ENCODE assay signal across 11 cellular contexts in the genomic region with DNA sequence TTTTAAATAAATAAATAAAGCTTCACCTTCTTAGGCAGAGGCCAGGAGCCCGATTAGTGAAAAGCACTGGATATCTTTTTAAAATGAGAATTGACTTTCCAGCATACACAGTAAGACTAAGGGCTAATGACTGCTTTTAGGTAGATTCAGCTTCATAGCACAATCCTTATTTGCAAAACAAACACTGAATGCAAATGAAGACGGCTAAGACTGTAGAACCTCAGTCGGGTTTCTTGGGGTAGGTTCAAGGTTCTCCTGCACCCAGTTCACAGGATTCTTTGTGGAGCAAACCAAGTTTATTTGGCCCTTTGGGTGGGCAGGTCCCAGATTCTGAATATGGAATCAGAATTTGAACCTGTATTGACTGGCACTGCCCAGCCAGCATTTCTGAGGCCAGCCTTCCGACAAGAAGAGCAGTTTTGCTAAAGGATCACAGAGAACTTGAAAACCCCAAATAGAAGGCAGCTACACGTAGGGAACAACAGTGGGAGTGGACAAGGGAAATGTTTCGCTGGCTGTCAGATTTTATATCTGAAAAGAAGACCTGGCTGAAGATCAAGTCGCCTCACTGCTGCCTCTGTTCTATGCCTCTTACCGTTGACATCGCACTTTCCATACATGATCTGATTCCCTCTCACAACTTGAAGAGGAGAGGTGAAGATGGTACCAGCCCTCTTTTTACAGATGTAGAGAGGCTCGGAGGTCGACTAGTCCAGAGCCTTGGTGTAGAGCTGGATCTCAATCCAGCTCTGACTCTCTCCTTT. TPM values are rescaled to one million over a fixed set of nuclear protein-coding genes. Genes with fewer than 3 reads are reported as not detected.
A peak's percentile ranks its signal among the peaks of the same experiment; 100 is the strongest.
DNase-seq lines count a peak whose midpoint lies in the region; ATAC-seq, FAIRE-seq and TF ChIP-seq lines count a peak whose summit lies in the region.
"Had no signal": no experiment of that assay in that cellular context is flagged by ENCODE, and none has a peak within 500 bp of the region (broad histone marks: within the 10 kb centered on the region; RNA-seq: fewer than 3 reads in every experiment).

No MANE protein-coding gene starts in this region.

- H3K27ac ChIP-seq in esophagus muscularis mucosa (replicated peaks in 1 of 4), result peak overlapping the region; percentile 50 to 69 (median 62)
- H3K27ac ChIP-seq in ovary, result peak overlapping the region; percentile 39 to 41
- H3K27ac ChIP-seq: brain microvascular endothelial cell had no signal

- H3K4me1 ChIP-seq in esophagus muscularis mucosa, result peaks cover 33 to 68% (median 60%) of the 10 kb centered on the region in 4 donors
- H3K4me1 ChIP-seq in ovary (ENCODE audit: insufficient read depth), result peaks cover 13% of the 10 kb centered on the region

- TF ChIP-seq CTCF in esophagus muscularis mucosa (IDR thresholded peaks at IDR 0.05), result no peak
- TF ChIP-seq CTCF in ovary (IDR thresholded peaks at IDR 0.05), result no peak

- H3K36me3 ChIP-seq in esophagus muscularis mucosa (no peaks in the 10 kb centered on the region), ovary (no peaks in the 10 kb centered on the region)
- H3K36me3 ChIP-seq: brain microvascular endothelial cell had no signal

- H3K9me3 ChIP-seq in esophagus muscularis mucosa, result no peaks in the 10 kb centered on the region
- no peaks in the 10 kb centered on the region for H3K9me3 ChIP-seq in ovary

- TF ChIP-seq EP300 in esophagus muscularis mucosa (IDR thresholded peaks at IDR 0.05) (no peak), ovary (IDR thresholded peaks at IDR 0.05) (no peak)

- H3K4me3 ChIP-seq in esophagus muscularis mucosa (peak overlapping the region; percentile 2 to 31 (median 18)), ovary (no peak overlapping the region)

- DNase-seq in GM12892 (ENCODE audit: insufficient read length) (no peak), NCI-H526 treated with DMSO at 0.1 percent for 48 hours (lab: John Stamatoyannopoulos, UW) (peak; percentile 87), esophagus muscularis mucosa (ENCODE audit: extremely low spot score) (no peak), ovary (no peak), NCI-H2227 (lab: John Stamatoyannopoulos, UW; ENCODE audit: unreplicated experiment) (no peak), NCI-H1930 (lab: John Stamatoyannopoulos, UW) (no peak), NCI-H1417 treated with DMSO at 0.1 percent for 48 hours (lab: John Stamatoyannopoulos, UW) (no peak)
- DNase-seq: brain microvascular endothelial cell, NCI-H345, T1000 had no signal

- intact Hi-C loops in esophagus muscularis mucosa (cut with DNase I) (no loop called here), ovary (cut with DNase I) (no loop called here)

- no peaks in the 10 kb centered on the region for H3K27me3 ChIP-seq in esophagus muscularis mucosa
- H3K27me3 ChIP-seq in ovary, result no peaks in the 10 kb centered on the region
- H3K27me3 ChIP-seq: brain microvascular endothelial cell had no signal

- peak; percentile 9 for FAIRE-seq in GM12892 (lab: Jason Lieb, UNC)

- TF ChIP-seq POLR2A in GM12892 (IDR thresholded peaks at IDR 0.05; ENCODE audit: low read depth, low read length), result no peak
- TF ChIP-seq POLR2A in esophagus muscularis mucosa (IDR thresholded peaks at IDR 0.05; ENCODE audit: low read depth), result no peak
- no peak for TF ChIP-seq POLR2A in ovary (IDR thresholded peaks at IDR 0.05)

- WGBS in esophagus muscularis mucosa, result 42% methylated on average over 11 of the region's 11 CpGs
- 20 to 32% (median 27%) methylated on average over 11 of the region's 11 CpGs for WGBS in ovary, 3 donors

- no peak for ATAC-seq in HG03175 (IDR thresholded peaks at IDR 0.05; ENCODE audit: unreplicated experiment)

RNA-seq across cellular contexts. Expression of a gene that starts 8.2 kb away (rescaled TPM):
- 7.1 TPM for polyA plus RNA-seq in GM12892 (2012; ENCODE audit: missing spikeins)
- 1 to 10 TPM; 4.6 to 8.6 (median 6.4) TPM for total RNA-seq in esophagus muscularis mucosa
- total RNA-seq in ovary, result 10 to 100 TPM in 4 of 7 donors, 1 to 10 TPM in 3; 4.5 to 13.7 (median 11.2) TPM
- 1 to 10 TPM; 4.5 to 6.0 TPM for polyA plus RNA-seq in ovary
